In the genomic region with DNA sequence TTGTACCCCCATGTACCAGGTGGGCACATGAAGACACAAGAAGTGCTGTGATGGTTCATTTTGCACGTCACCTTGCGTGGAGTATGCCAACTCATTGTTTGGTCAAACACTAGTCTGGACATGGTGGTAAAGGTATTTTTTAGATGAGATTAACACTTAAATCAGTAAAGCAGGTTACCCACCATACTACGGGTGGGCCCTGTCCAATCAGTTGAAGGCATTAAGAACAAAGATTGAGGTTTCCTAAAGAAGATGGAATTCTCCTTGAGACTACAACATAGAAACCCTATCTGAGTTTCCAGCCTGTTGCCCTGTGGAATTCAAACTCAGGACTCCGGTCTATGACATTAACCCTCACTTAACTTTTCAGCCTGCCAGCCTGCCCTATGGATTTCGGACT, we compare ENCODE assay signal across 27 cellular contexts.
"Had no signal": no experiment of that assay in that cellular context is flagged by ENCODE, and none has a peak within 500 bp of the region (broad histone marks: within the 10 kb centered on the region; RNA-seq: fewer than 3 reads in every experiment).

No MANE protein-coding gene starts in this region.

- DNase-seq: colonic mucosa; cortex of kidney; dermis blood vessel endothelial cell; dorsolateral prefrontal cortex; effector CD4-positive, alpha-beta T cell; effector CD8-positive, alpha-beta T cell; effector memory CD4-positive, alpha-beta T cell; effector memory CD8-positive, alpha-beta T cell; endodermal cell; erythroblast; esophagus squamous epithelium; foreskin keratinocyte; foreskin melanocyte; gastrocnemius medialis; head of caudate nucleus; heart left ventricle; heart right ventricle had no signal

- H3K27me3 ChIP-seq: colonic mucosa, dorsolateral prefrontal cortex, gastrocnemius medialis, gastroesophageal sphincter had no signal

- ATAC-seq: effector memory CD8-positive, alpha-beta T cell; esophagus mucosa; foreskin keratinocyte; gastrocnemius medialis; gastroesophageal sphincter; heart left ventricle; heart right ventricle had no signal

- H3K27ac Mint-ChIP-seq: dendritic cell treated with granulocyte-macrophage colony-stimulating factor and Interleukin-4, amounts not matched to agents 40 ng/mL and 50 ng/mL, for 4 days; effector memory CD8-positive, alpha-beta T cell; endodermal cell had no signal

- H3K4me3 ChIP-seq: colonic mucosa, coronary artery, dorsolateral prefrontal cortex, esophagus muscularis mucosa, esophagus squamous epithelium, gastrocnemius medialis, gastroesophageal sphincter, heart left ventricle, heart right ventricle had no signal

- H3K4me3 Mint-ChIP-seq: dendritic cell treated with granulocyte-macrophage colony-stimulating factor and Interleukin-4, amounts not matched to agents 40 ng/mL and 50 ng/mL, for 4 days; effector memory CD8-positive, alpha-beta T cell; endodermal cell had no signal

- FAIRE-seq: colon, endometrium, endothelial cell of umbilical vein, frontal cortex had no signal

- H3K4me1 ChIP-seq: colonic mucosa, esophagus muscularis mucosa, foreskin keratinocyte, gastrocnemius medialis, gastroesophageal sphincter had no signal

- H3K27ac ChIP-seq: colonic mucosa, coronary artery, dorsolateral prefrontal cortex, epithelial cell of prostate, esophagus muscularis mucosa, esophagus squamous epithelium, foreskin keratinocyte, gastrocnemius medialis, gastroesophageal sphincter, heart left ventricle, heart right ventricle had no signal

- H3K9me3 Mint-ChIP-seq: dendritic cell treated with granulocyte-macrophage colony-stimulating factor and Interleukin-4, amounts not matched to agents 40 ng/mL and 50 ng/mL, for 4 days; effector memory CD8-positive, alpha-beta T cell had no signal

- H3K36me3 ChIP-seq: colonic mucosa, esophagus muscularis mucosa, esophagus squamous epithelium, gastrocnemius medialis, gastroesophageal sphincter, heart left ventricle, heart right ventricle had no signal

- H3K4me1 Mint-ChIP-seq: endodermal cell had no signal

- H3K9me3 ChIP-seq: colonic mucosa, esophagus muscularis mucosa, esophagus squamous epithelium, gastrocnemius medialis, gastroesophageal sphincter, heart left ventricle, heart right ventricle had no signal
